ENCODE assay signal across 8 cellular contexts in the genomic region with DNA sequence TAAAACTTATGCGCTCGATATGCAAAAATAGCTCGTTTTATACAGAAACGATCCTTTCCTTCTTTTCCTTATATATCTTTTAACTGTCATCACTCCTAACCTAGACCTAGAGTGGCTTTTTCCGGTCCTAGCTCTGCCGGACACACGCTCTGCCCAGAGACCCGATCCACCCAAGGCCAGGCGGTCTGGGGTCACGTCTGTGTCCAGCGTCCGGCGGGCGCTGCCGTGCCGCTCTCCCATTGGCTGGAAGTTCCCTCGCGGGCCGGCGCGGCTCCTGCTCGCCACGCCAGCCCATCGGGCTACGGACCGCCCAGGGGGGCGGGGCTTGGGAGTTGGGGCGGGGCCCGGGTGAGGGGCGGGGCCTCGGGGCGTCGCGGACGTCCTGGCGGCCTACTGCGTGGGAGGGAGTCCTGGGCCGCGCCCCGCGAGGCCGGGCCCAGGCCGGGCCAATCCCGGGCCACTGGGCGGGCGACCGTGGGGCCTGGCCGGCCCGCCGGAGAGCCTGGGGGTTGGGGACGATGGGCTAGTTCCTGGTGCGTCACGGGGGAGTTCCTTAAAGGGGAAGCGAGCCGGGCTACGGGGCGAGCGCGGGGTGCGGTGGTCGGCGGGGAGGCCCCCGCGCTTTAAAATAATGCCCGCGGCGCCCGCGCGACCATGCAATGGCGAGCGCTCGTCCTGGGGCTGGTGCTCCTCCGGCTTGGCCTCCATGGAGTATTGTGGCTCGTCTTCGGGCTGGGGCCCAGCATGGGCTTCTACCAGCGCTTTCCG. TPM values are rescaled to one million over a fixed set of nuclear protein-coding genes. Genes with fewer than 3 reads are reported as not detected.
DNase-seq lines count a peak whose midpoint lies in the region; ATAC-seq and TF ChIP-seq lines count a peak whose summit lies in the region.

EDEM1 (plus strand) TSS at position 556 of the 768 bp plus-strand sequence; CDS start at position 655, 99 bp downstream.

- peak within 1 kb of the TSS; percentile 97 to 100 for H3K27ac ChIP-seq in left lung

- CTCF ChIA-PET in BJ (lab: Yijun Ruan, JAX), result no interaction called here

- H3K9me3 Mint-ChIP-seq in dendritic cell treated with granulocyte-macrophage colony-stimulating factor and Interleukin-4, amounts not matched to agents 40 ng/mL and 50 ng/mL, for 4 days, result no peaks in the 10 kb centered on the region

- H3K4me1 Mint-ChIP-seq in dendritic cell treated with granulocyte-macrophage colony-stimulating factor and Interleukin-4, amounts not matched to agents 40 ng/mL and 50 ng/mL, for 4 days (ENCODE audit: low read depth), result peaks cover 50% of the 10 kb centered on the region

- H3K4me3 ChIP-seq in BJ (ENCODE audit: low read depth, low read length), result peak within 1 kb of the TSS; percentile 88
- peak within 1 kb of the TSS; percentile 89 to 97 for H3K4me3 ChIP-seq in left lung

- ATAC-seq in HG03439 (IDR thresholded peaks at IDR 0.05; ENCODE audit: unreplicated experiment), result peak; percentile 82
- ATAC-seq in left lung, result peak; percentile 90

- intact Hi-C loops in dendritic cell treated with granulocyte-macrophage colony-stimulating factor and Interleukin-4, amounts not matched to agents 40 ng/mL and 50 ng/mL, for 4 days (cut with micrococcal nuclease), result loop anchor here (2.0 to 5.0 kb wide), 3 partner anchors 65 to 695 kb away; partner anchors contain the start of genes ARL8B, BHLHE40 and ITPR1
- intact Hi-C loops in left lung (cut with DNase I), result no loop called here

- peaks cover 12 to 76% of the 10 kb centered on the region in 2 donors for H3K4me1 ChIP-seq in left lung

- peak within 1 kb of the TSS; percentile 98 for H3K4me3 Mint-ChIP-seq in dendritic cell treated with granulocyte-macrophage colony-stimulating factor and Interleukin-4, amounts not matched to agents 40 ng/mL and 50 ng/mL, for 4 days

- H3K27ac Mint-ChIP-seq in dendritic cell treated with granulocyte-macrophage colony-stimulating factor and Interleukin-4, amounts not matched to agents 40 ng/mL and 50 ng/mL, for 4 days, result peak within 1 kb of the TSS; percentile 85

- peak; percentile 82 for DNase-seq in BJ (ENCODE audit: low read depth)
- peak; percentile 95 for DNase-seq in GM19238 (ENCODE audit: insufficient read length, low spot score)
- DNase-seq in NCI-H69 (lab: John Stamatoyannopoulos, UW), result peak; percentile 90
- DNase-seq in activated CD4-positive, alpha-beta T cell treated with anti-CD3 and anti-CD28 coated beads, Interleukin-2, amount 50 U/mL, for 24 hours (ENCODE audit: low read depth in 1 of 2, low spot score in 1 of 2), result peak; percentile 89 to 98
- DNase-seq in left lung, result peak; percentile 97 to 100
- peak; percentile 84 for DNase-seq in stimulated activated CD4-positive, alpha-beta T cell treated with anti-CD3 and anti-CD28 coated beads, Interleukin-2, amount 100 ng/mL, for 4 hours (ENCODE audit: low read depth)

- no peaks in the 10 kb centered on the region for H3K9me3 ChIP-seq in left lung

- H3K27me3 Mint-ChIP-seq in dendritic cell treated with granulocyte-macrophage colony-stimulating factor and Interleukin-4, amounts not matched to agents 40 ng/mL and 50 ng/mL, for 4 days, result no peaks in the 10 kb centered on the region

- no peaks in the 10 kb centered on the region for H3K27me3 ChIP-seq in BJ (ENCODE audit: control insufficient read depth, insufficient read depth, low read length)
- H3K27me3 ChIP-seq in left lung, result no peaks in the 10 kb centered on the region

- H3K36me3 ChIP-seq in BJ (ENCODE audit: control insufficient read depth, insufficient read depth, low read length), result no peaks in the 10 kb centered on the region
- no peaks in the 10 kb centered on the region for H3K36me3 ChIP-seq in left lung

- peaks cover 56% of the 10 kb centered on the region for H3K36me3 Mint-ChIP-seq in dendritic cell treated with granulocyte-macrophage colony-stimulating factor and Interleukin-4, amounts not matched to agents 40 ng/mL and 50 ng/mL, for 4 days (ENCODE audit: low read depth)

- TF ChIP-seq CTCF in BJ (IDR thresholded peaks at IDR 0.05; ENCODE audit: insufficient read depth, low read depth, low read length) (no peak), left lung (IDR thresholded peaks at IDR 0.05) (peak in 1 of 2 donors; percentile 13)

- POLR2A ChIA-PET in BJ (lab: Charles Lee), result interaction anchor here (0.5 to 0.7 kb wide), 2 partner anchors 10 to 398 kb away, joined by 3 read pairs; no protein-coding TSS in a partner anchor

RNA-seq across cellular contexts. Expression of gene EDEM1, which starts in this region (rescaled TPM):
- polyA plus RNA-seq in BJ (2011; rRNA removed), result 21.3 and 29.8 TPM in 2 replicates
- 23.4 and 27.7 TPM in 2 replicates for polyA minus RNA-seq in BJ (2011; rRNA and poly(A)+ RNA removed)
- total RNA-seq in left lung, result 100 to 1,000 TPM; 103 to 104 TPM

Comparison
In these comparisons a context has a peak if more than half of its experiments do, and no peak if none do; other contexts are left out.
1. Peak in every context shown above with its lines: DNase-seq, ATAC-seq, H3K4me3 ChIP-seq and H3K27ac ChIP-seq.